Comparison of ENCODE assay signal across 8 cellular contexts in the genomic region with DNA sequence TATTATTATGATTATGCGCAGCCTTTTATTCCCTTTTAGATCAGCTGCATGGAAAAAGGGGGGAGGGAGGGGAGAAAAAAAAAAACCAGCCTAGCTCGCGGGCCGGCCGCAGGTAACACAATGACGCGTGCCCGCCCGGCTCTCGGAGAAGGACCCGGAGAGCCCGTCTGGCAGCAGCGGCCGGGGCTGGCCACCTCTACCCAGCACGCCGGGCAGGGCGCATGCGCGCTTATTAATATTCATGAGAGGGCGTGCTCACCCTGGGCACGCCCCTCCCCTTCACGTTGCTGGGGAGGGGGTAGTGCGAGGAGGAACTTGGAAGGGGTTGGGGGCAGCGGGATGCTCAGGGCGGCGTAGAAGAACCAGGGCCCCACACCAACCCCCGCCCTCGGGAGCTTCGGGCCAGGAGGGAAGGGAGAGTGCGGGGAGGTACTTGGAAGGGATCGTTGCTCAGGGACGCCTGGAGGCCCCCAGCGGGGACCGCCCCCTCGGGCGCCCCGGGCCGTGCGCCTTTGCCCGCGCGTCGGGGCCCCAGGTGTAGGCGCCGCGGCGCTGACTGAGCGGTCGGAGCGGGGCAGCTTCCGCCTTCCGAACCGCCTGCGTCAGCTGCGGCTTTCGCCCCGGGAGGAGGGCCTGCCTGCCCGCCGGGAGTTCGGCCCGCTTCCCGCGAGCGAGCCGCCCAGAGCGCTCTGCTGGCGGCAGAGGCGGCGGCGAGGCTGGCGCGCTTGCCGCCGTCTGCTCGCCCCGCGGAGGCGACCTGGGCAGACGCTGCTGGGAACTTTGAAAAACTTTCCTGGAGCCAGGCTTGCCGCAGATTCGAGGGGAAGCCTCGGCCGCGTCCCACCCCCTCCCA. TPM values are rescaled to one million over a fixed set of nuclear protein-coding genes. Genes with fewer than 3 reads are reported as not detected.
DNase-seq lines count a peak whose midpoint lies in the region; ATAC-seq and TF ChIP-seq lines count a peak whose summit lies in the region.

A gene (minus strand): TSS at position 169 of the 853 bp plus-strand sequence. CDS start 469 bp downstream, outside the sequence.

- peak within 1 kb of the TSS; percentile 84 for H3K4me3 Mint-ChIP-seq in activated naive CD4-positive, alpha-beta T cell treated with anti-CD3 and anti-CD28 coated beads, Interleukin-2, amount 50 U/mL, for 24 hours
- peak within 1 kb of the TSS; percentile 99 for H3K4me3 Mint-ChIP-seq in neural progenitor cell

- H4K20me1 ChIP-seq in KMS-11 (ENCODE audit: insufficient read depth) (no peaks in the 10 kb centered on the region), neural progenitor cell (ENCODE audit: low read depth) (peaks cover 42% of the 10 kb centered on the region)

- DNase-seq in GM06990 (ENCODE audit: extremely low read depth, insufficient read length) (peak; percentile 87), GOT3 (lab: John Stamatoyannopoulos, UW) (peak; percentile 87), neural progenitor cell (ENCODE audit: low spot score) (peak; percentile 98), upper lobe of left lung (peak; percentile 96 to 97)

- no peaks in the 10 kb centered on the region for H3K9me3 ChIP-seq in gastroesophageal sphincter
- no peaks in the 10 kb centered on the region for H3K9me3 ChIP-seq in neural progenitor cell (ENCODE audit: low read depth)
- H3K9me3 ChIP-seq in upper lobe of left lung: no peaks in the 10 kb centered on the region

- H3K4me2 ChIP-seq in KMS-11 (peak within 1 kb of the TSS; percentile 89; the same call in 1 of the 2 replicates), neural progenitor cell (peak within 1 kb of the TSS; percentile 93)

- peaks cover 47% of the 10 kb centered on the region for H3F3A ChIP-seq in neural progenitor cell (ENCODE audit: low read depth)

- H3K27ac ChIP-seq in KMS-11: peak within 1 kb of the TSS; percentile 94
- peak within 1 kb of the TSS; percentile 80 to 99 (median 96) for H3K27ac ChIP-seq in gastroesophageal sphincter
- H3K27ac ChIP-seq in neural progenitor cell: peak within 1 kb of the TSS; percentile 87
- H3K27ac ChIP-seq in upper lobe of left lung: peak within 1 kb of the TSS; percentile 94 to 99 (median 98)

- TF ChIP-seq POLR2A in gastroesophageal sphincter (IDR thresholded peaks at IDR 0.05) (peak; percentile 65 to 68), upper lobe of left lung (IDR thresholded peaks at IDR 0.05) (peak in 3 of 4 donors; percentile 70 to 89 (median 80))

- H3K36me3 ChIP-seq in GM06990 (ENCODE audit: control insufficient read depth, insufficient read depth, low read length) (no peaks in the 10 kb centered on the region), KMS-11 (ENCODE audit: insufficient read depth) (no peaks in the 10 kb centered on the region), gastroesophageal sphincter (no peaks in the 10 kb centered on the region), neural progenitor cell (no peaks in the 10 kb centered on the region), upper lobe of left lung (no peaks in the 10 kb centered on the region)

- peak within 1 kb of the TSS; percentile 86 for H3K9ac ChIP-seq in KMS-11
- H3K9ac ChIP-seq in neural progenitor cell: peak within 1 kb of the TSS; percentile 57

- H3K79me2 ChIP-seq in KMS-11 (ENCODE audit: insufficient read depth, low read depth) (peaks cover 3% of the 10 kb centered on the region; the same call in 1 of the 2 replicates), neural progenitor cell (ENCODE audit: low read depth) (peaks cover 48% of the 10 kb centered on the region)

- no peaks in the 10 kb centered on the region for H3K36me3 Mint-ChIP-seq in activated naive CD4-positive, alpha-beta T cell treated with anti-CD3 and anti-CD28 coated beads, Interleukin-2, amount 50 U/mL, for 24 hours
- peaks cover 18% of the 10 kb centered on the region for H3K36me3 Mint-ChIP-seq in neural progenitor cell

- H3K4me1 ChIP-seq in KMS-11 (ENCODE audit: low read depth, poor library complexity, severe bottlenecking) (peaks cover 11% of the 10 kb centered on the region), gastroesophageal sphincter (peaks cover 0 to 55% (median 0%) of the 10 kb centered on the region in 3 donors), neural progenitor cell (peaks cover 20% of the 10 kb centered on the region), upper lobe of left lung (peaks cover 13 to 46% (median 28%) of the 10 kb centered on the region in 4 donors)

- H3K4me3 ChIP-seq in GM06990 (replicated peaks; ENCODE audit: low read depth, low read length) (peak within 1 kb of the TSS; percentile 55), KMS-11 (IDR thresholded peaks at IDR 0.05; ENCODE audit: insufficient read depth, low read depth, low read length) (no peak within 1 kb of the TSS), gastroesophageal sphincter (peak within 1 kb of the TSS; percentile 58 to 89), neural progenitor cell (peak within 1 kb of the TSS; percentile 87), upper lobe of left lung (peak within 1 kb of the TSS; percentile 65 to 92 (median 88))

- WGBS in gastroesophageal sphincter (ENCODE audit: low coverage in 1 of 2), 2 donors: 0% methylated on average over 1 to 10 of the region's 84 CpGs
- WGBS in upper lobe of left lung, 2 donors: 0% methylated on average over 21 to 42 of the region's 84 CpGs

- peaks cover 48% of the 10 kb centered on the region for H3K27me3 Mint-ChIP-seq in activated naive CD4-positive, alpha-beta T cell treated with anti-CD3 and anti-CD28 coated beads, Interleukin-2, amount 50 U/mL, for 24 hours
- peaks cover 3% of the 10 kb centered on the region for H3K27me3 Mint-ChIP-seq in neural progenitor cell (ENCODE audit: insufficient read depth, low read depth)

- H3K27me3 ChIP-seq in GM06990 (replicated peaks; ENCODE audit: control insufficient read depth, insufficient read depth, low read length) (no peaks in the 10 kb centered on the region; the same call in 1 of the 2 replicates), KMS-11 (ENCODE audit: insufficient read depth, low read depth) (no peaks in the 10 kb centered on the region), gastroesophageal sphincter (peaks cover 8% of the 10 kb centered on the region), neural progenitor cell (no peaks in the 10 kb centered on the region), upper lobe of left lung (no peaks in the 10 kb centered on the region)

- peak within 1 kb of the TSS; percentile 54 for H2AFZ ChIP-seq in KMS-11 (ENCODE audit: low read depth)
- H2AFZ ChIP-seq in neural progenitor cell (replicated peaks): peak within 1 kb of the TSS; percentile 72

- no peak within 1 kb of the TSS for H3K27ac Mint-ChIP-seq in activated naive CD4-positive, alpha-beta T cell treated with anti-CD3 and anti-CD28 coated beads, Interleukin-2, amount 50 U/mL, for 24 hours
- peak within 1 kb of the TSS; percentile 96 for H3K27ac Mint-ChIP-seq in neural progenitor cell

- no peaks in the 10 kb centered on the region for H3K9me3 Mint-ChIP-seq in activated naive CD4-positive, alpha-beta T cell treated with anti-CD3 and anti-CD28 coated beads, Interleukin-2, amount 50 U/mL, for 24 hours
- H3K9me3 Mint-ChIP-seq in neural progenitor cell: no peaks in the 10 kb centered on the region

- peaks cover 24% of the 10 kb centered on the region for H3K4me1 Mint-ChIP-seq in activated naive CD4-positive, alpha-beta T cell treated with anti-CD3 and anti-CD28 coated beads, Interleukin-2, amount 50 U/mL, for 24 hours
- peaks cover 33% of the 10 kb centered on the region for H3K4me1 Mint-ChIP-seq in neural progenitor cell

- ATAC-seq in gastroesophageal sphincter: peak; percentile 83
- ATAC-seq in upper lobe of left lung (ENCODE audit: low FRiP score in 2 of 2): peak; percentile 90 to 93

- no peak for TF ChIP-seq EP300 in gastroesophageal sphincter (IDR thresholded peaks at IDR 0.05)
- TF ChIP-seq EP300 in upper lobe of left lung (IDR thresholded peaks at IDR 0.05): no peak

- TF ChIP-seq CTCF in GM06990 (IDR thresholded peaks at IDR 0.05; ENCODE audit: insufficient read depth, low read length, poor library complexity, severe bottlenecking): no peak
- TF ChIP-seq CTCF in KMS-11 (conservative IDR thresholded peaks at IDR 0.05; ENCODE audit: low read depth, low read length): no peak
- no peak for TF ChIP-seq CTCF in gastroesophageal sphincter (IDR thresholded peaks at IDR 0.05)
- TF ChIP-seq CTCF in neural progenitor cell (IDR thresholded peaks at IDR 0.05): no peak
- no peak for TF ChIP-seq CTCF in upper lobe of left lung (IDR thresholded peaks at IDR 0.05)

TF ChIP-seq in PFSK-1, 5 proteins besides CTCF, POLR2A, EP300 and RAD21 (continues in another document):
- TF ChIP-seq, protein P1, sequence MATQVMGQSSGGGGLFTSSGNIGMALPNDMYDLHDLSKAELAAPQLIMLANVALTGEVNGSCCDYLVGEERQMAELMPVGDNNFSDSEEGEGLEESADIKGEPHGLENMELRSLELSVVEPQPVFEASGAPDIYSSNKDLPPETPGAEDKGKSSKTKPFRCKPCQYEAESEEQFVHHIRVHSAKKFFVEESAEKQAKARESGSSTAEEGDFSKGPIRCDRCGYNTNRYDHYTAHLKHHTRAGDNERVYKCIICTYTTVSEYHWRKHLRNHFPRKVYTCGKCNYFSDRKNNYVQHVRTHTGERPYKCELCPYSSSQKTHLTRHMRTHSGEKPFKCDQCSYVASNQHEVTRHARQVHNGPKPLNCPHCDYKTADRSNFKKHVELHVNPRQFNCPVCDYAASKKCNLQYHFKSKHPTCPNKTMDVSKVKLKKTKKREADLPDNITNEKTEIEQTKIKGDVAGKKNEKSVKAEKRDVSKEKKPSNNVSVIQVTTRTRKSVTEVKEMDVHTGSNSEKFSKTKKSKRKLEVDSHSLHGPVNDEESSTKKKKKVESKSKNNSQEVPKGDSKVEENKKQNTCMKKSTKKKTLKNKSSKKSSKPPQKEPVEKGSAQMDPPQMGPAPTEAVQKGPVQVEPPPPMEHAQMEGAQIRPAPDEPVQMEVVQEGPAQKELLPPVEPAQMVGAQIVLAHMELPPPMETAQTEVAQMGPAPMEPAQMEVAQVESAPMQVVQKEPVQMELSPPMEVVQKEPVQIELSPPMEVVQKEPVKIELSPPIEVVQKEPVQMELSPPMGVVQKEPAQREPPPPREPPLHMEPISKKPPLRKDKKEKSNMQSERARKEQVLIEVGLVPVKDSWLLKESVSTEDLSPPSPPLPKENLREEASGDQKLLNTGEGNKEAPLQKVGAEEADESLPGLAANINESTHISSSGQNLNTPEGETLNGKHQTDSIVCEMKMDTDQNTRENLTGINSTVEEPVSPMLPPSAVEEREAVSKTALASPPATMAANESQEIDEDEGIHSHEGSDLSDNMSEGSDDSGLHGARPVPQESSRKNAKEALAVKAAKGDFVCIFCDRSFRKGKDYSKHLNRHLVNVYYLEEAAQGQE (IDR thresholded peaks at IDR 0.05; ENCODE audit: insufficient read depth in 1 of 2, low read depth in 2 of 2, low read length in 2 of 2): no peak
- TF ChIP-seq SIN3A (IDR thresholded peaks at IDR 0.05; ENCODE audit: borderline replicate concordance, insufficient read depth, low read length) (0 out of 2 replicates have a peak, but pooled peaks have one; percentile 57), POLR2AphosphoS5 (IDR thresholded peaks at IDR 0.05; ENCODE audit: low read depth, low read length) (peak; percentile 94), FOXP2 (optimal IDR thresholded peaks at IDR 0.05; ENCODE audit: borderline replicate concordance, extremely low read depth, extremely low read length, insufficient read depth) (peak; percentile 9)

RNA-seq across cellular contexts. Expression of the gene that starts here (rescaled TPM):
- polyA plus RNA-seq in PFSK-1 (2012; ENCODE audit: insufficient read length, low read depth): 28.3 TPM
- total RNA-seq in gastroesophageal sphincter (10 to 100 TPM; 34.3 to 81.9 (median 45.7) TPM), neural progenitor cell (ENCODE audit: low replicate concordance) (121 and 129 TPM in 2 replicates), upper lobe of left lung (10 to 100 TPM; 37.7 to 57.4 (median 47.0) TPM)
